In the genomic region with DNA sequence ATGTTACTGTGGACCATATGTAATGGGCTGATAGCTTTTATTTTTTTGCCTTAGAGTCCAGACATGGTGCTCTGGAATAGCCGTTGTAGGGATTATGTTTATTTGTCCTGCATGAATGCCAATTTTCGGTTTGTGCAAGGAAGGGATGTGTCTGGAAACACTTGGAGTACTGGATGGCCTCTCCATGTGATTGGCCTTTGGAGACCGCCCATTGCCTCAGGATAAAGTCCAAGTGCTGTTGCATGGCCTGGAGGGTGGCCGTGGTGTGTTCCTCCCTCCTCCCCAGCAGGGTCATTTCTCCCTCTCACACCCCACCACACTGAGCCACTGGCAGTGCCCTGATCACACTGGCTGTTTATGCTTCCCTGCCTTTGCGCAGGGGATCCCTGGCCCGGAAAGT, we compare ENCODE assay signal across 24 cellular contexts.
DNase-seq lines count a peak whose midpoint lies in the region; ATAC-seq and TF ChIP-seq lines count a peak whose summit lies in the region.
"Had no signal": no experiment of that assay in that cellular context is flagged by ENCODE, and none has a peak within 500 bp of the region (broad histone marks: within the 10 kb centered on the region; RNA-seq: fewer than 3 reads in every experiment).

No MANE protein-coding gene starts in this region.

- H3K27me3 ChIP-seq in left ventricle myocardium inferior (ENCODE audit: low read depth) = no peaks in the 10 kb centered on the region
- no peaks in the 10 kb centered on the region for H3K27me3 ChIP-seq in effector memory CD4-positive, alpha-beta T cell (replicated peaks; ENCODE audit: control insufficient read depth, insufficient read depth, low read length, poor library complexity, severe bottlenecking)
- H3K27me3 ChIP-seq: suprapubic skin had no signal

- H3K27ac Mint-ChIP-seq in brain (peak overlapping the region in 4 of 5 experiments; percentile 23 to 85 (median 40)), nephron progenitor cell (peak overlapping the region; percentile 24)
- H3K27ac Mint-ChIP-seq in T-helper 2 cell treated with Interferon-gamma antibody and Interleukin-4, amounts not matched to agents 5 μg/mL and 100 μg/mL, for 36 hours = no peak overlapping the region
- H3K27ac Mint-ChIP-seq: activated CD4-positive, alpha-beta memory T cell treated with anti-CD3 and anti-CD28 coated beads for 36 hours; CD4-positive, alpha-beta T cell; dendritic cell treated with granulocyte-macrophage colony-stimulating factor and Interleukin-4, amounts not matched to agents 40 ng/mL and 50 ng/mL, for 4 days; natural killer cell; T-helper 17 cell had no signal

- H3K4me1 Mint-ChIP-seq in brain = peaks cover 37% of the 10 kb centered on the region
- H3K4me1 Mint-ChIP-seq in nephron progenitor cell = peaks cover 62% of the 10 kb centered on the region
- peaks cover 20% of the 10 kb centered on the region for H3K4me1 Mint-ChIP-seq in T-helper 2 cell treated with Interferon-gamma antibody and Interleukin-4, amounts not matched to agents 5 μg/mL and 100 μg/mL, for 36 hours (ENCODE audit: low read depth)

- intact Hi-C loops in left ventricle myocardium inferior (cut with micrococcal nuclease) = no loop called here

- H3K4me3 ChIP-seq in left ventricle myocardium inferior = no peak overlapping the region
- no peak overlapping the region for H3K4me3 ChIP-seq in effector memory CD4-positive, alpha-beta T cell (ENCODE audit: insufficient read depth, low read depth, low read length, poor library complexity, severe bottlenecking)
- H3K4me3 ChIP-seq: suprapubic skin had no signal

- DNase-seq in AG20443 (ENCODE audit: low spot score) (peak; percentile 21), left ventricle myocardium inferior (peak; percentile 33), nephron progenitor cell (no peak), ACHN (no peak)
- DNase-seq in effector memory CD4-positive, alpha-beta T cell = no peak
- no peak for DNase-seq in T-helper 2 cell treated with Interferon-gamma antibody and Interleukin-4, amounts not matched to agents 5 μg/mL and 100 μg/mL, for 36 hours (ENCODE audit: low spot score)
- DNase-seq: activated CD4-positive, alpha-beta memory T cell treated with anti-CD3 and anti-CD28 coated beads for 36 hours; activated naive CD4-positive, alpha-beta T cell treated with anti-CD3 and anti-CD28 coated beads, Interleukin-2, amount 50 U/mL, for 16 hours; activated T-cell treated with anti-CD3 and anti-CD28 coated beads, Interleukin-2, amount 50 U/mL, for 1 hour; CD4-positive, alpha-beta T cell; DMS79; GOT3; natural killer cell; NCI-H187 treated with DMSO at 0.1 percent for 48 hours; NCI-H446 treated with DMSO at 0.1 percent for 48 hours; small intestine; stimulated activated CD4-positive, alpha-beta T cell treated with anti-CD3 and anti-CD28 coated beads, Interleukin-4, amount 100 ng/mL, for 4 hours; T-helper 17 cell; WERI-Rb-1 had no signal

- no peak overlapping the region for H3K4me3 Mint-ChIP-seq in brain
- no peak overlapping the region for H3K4me3 Mint-ChIP-seq in nephron progenitor cell
- H3K4me3 Mint-ChIP-seq in T-helper 2 cell treated with Interferon-gamma antibody and Interleukin-4, amounts not matched to agents 5 μg/mL and 100 μg/mL, for 36 hours = no peak overlapping the region
- H3K4me3 Mint-ChIP-seq: activated CD4-positive, alpha-beta memory T cell treated with anti-CD3 and anti-CD28 coated beads for 36 hours; CD4-positive, alpha-beta T cell; dendritic cell treated with granulocyte-macrophage colony-stimulating factor and Interleukin-4, amounts not matched to agents 40 ng/mL and 50 ng/mL, for 4 days; natural killer cell; T-helper 17 cell had no signal

- no peak for ATAC-seq in GM18519 (IDR thresholded peaks at IDR 0.05; ENCODE audit: low FRiP score, unreplicated experiment)
- ATAC-seq: natural killer cell, T-helper 17 cell had no signal

- H3K36me3 ChIP-seq in left ventricle myocardium inferior = peaks cover 8% of the 10 kb centered on the region
- H3K36me3 ChIP-seq in effector memory CD4-positive, alpha-beta T cell (ENCODE audit: control insufficient read depth, insufficient read depth, low read length) = peaks cover 5% of the 10 kb centered on the region

- in situ Hi-C loops in ACHN (cut with HindIII; ENCODE audit: low pct_ligation_motif_present, low pct_unique_long_range_greater_than_20kb, low sequenced_read_pairs) = no loop called here

- H3K27me3 Mint-ChIP-seq in brain (no peaks in the 10 kb centered on the region), nephron progenitor cell (ENCODE audit: low read depth, poor library complexity) (no peaks in the 10 kb centered on the region)
- no peaks in the 10 kb centered on the region for H3K27me3 Mint-ChIP-seq in T-helper 2 cell treated with Interferon-gamma antibody and Interleukin-4, amounts not matched to agents 5 μg/mL and 100 μg/mL, for 36 hours (ENCODE audit: low read depth)
- H3K27me3 Mint-ChIP-seq: activated CD4-positive, alpha-beta memory T cell treated with anti-CD3 and anti-CD28 coated beads for 36 hours; CD4-positive, alpha-beta T cell; dendritic cell treated with granulocyte-macrophage colony-stimulating factor and Interleukin-4, amounts not matched to agents 40 ng/mL and 50 ng/mL, for 4 days; T-helper 17 cell had no signal

- H3K36me3 Mint-ChIP-seq in brain = peaks cover 69% of the 10 kb centered on the region
- H3K36me3 Mint-ChIP-seq in nephron progenitor cell (ENCODE audit: low read depth) = peaks cover 90% of the 10 kb centered on the region
- peaks cover 52% of the 10 kb centered on the region for H3K36me3 Mint-ChIP-seq in T-helper 2 cell treated with Interferon-gamma antibody and Interleukin-4, amounts not matched to agents 5 μg/mL and 100 μg/mL, for 36 hours (ENCODE audit: low read depth)

- no peaks in the 10 kb centered on the region for H3K9me3 ChIP-seq in left ventricle myocardium inferior (replicated peaks)
- H3K9me3 ChIP-seq in effector memory CD4-positive, alpha-beta T cell (ENCODE audit: control insufficient read depth, low read length) = no peaks in the 10 kb centered on the region
- H3K9me3 ChIP-seq: suprapubic skin had no signal

- H3K27ac ChIP-seq in left ventricle myocardium inferior (replicated peaks) = no peak overlapping the region
- no peak overlapping the region for H3K27ac ChIP-seq in effector memory CD4-positive, alpha-beta T cell (ENCODE audit: insufficient read depth, low read length, poor library complexity, severe bottlenecking)
- H3K27ac ChIP-seq: epithelial cell of prostate, suprapubic skin, WERI-Rb-1 had no signal

- H3K9me3 Mint-ChIP-seq in brain = no peaks in the 10 kb centered on the region
- H3K9me3 Mint-ChIP-seq in nephron progenitor cell = no peaks in the 10 kb centered on the region
- no peaks in the 10 kb centered on the region for H3K9me3 Mint-ChIP-seq in T-helper 2 cell treated with Interferon-gamma antibody and Interleukin-4, amounts not matched to agents 5 μg/mL and 100 μg/mL, for 36 hours
- H3K9me3 Mint-ChIP-seq: activated CD4-positive, alpha-beta memory T cell treated with anti-CD3 and anti-CD28 coated beads for 36 hours; CD4-positive, alpha-beta T cell; dendritic cell treated with granulocyte-macrophage colony-stimulating factor and Interleukin-4, amounts not matched to agents 40 ng/mL and 50 ng/mL, for 4 days; natural killer cell had no signal

- H3K4me1 ChIP-seq in left ventricle myocardium inferior = peaks cover 30% of the 10 kb centered on the region
- no peaks in the 10 kb centered on the region for H3K4me1 ChIP-seq in effector memory CD4-positive, alpha-beta T cell (ENCODE audit: control insufficient read depth, insufficient read depth, low read length, poor library complexity, severe bottlenecking)

- TF ChIP-seq CTCF in brain (conservative IDR thresholded peaks at IDR 0.05) (no peak), left ventricle myocardium inferior (IDR thresholded peaks at IDR 0.05; ENCODE audit: borderline replicate concordance) (no peak), nephron progenitor cell (IDR thresholded peaks at IDR 0.05) (no peak)

Comparison
In these comparisons a context has a peak if more than half of its experiments do, and no peak if none do; other contexts are left out.
1. DNase-seq: peak in AG20443 (single experiment) and left ventricle myocardium inferior (single experiment); none in nephron progenitor cell (single experiment), effector memory CD4-positive, alpha-beta T cell (0 of 3), ACHN (single experiment) and T-helper 2 cell treated with Interferon-gamma antibody and Interleukin-4, amounts not matched to agents 5 μg/mL and 100 μg/mL, for 36 hours (single experiment).